In the genomic region with DNA sequence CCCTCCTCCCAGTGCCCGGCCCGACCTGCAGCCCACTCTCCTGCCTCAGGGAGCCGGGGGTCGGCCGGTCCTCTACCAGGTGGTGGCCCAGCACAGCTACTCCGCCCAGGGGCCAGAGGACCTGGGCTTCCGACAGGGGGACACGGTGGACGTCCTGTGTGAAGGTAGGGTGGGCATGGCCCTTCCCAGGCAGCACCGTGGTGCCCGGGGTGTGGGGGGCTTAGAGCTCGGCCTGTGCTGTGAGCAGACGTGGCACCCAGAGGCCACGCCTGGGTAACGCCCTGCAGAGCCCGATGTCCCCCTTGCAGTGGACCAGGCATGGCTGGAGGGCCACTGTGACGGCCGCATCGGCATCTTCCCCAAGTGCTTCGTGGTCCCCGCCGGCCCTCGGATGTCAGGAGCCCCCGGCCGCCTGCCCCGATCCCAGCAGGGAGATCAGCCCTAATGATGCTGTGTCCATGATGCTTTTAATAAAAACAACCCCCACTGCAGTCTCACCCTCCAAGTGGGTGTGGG, we compare ENCODE assay signal across 23 cellular contexts. TPM values are rescaled to one million over a fixed set of nuclear protein-coding genes. Genes with fewer than 3 reads are reported as not detected.
DNase-seq lines count a peak whose midpoint lies in the region; ATAC-seq and TF ChIP-seq lines count a peak whose summit lies in the region.
"Had no signal": no experiment of that assay in that cellular context is flagged by ENCODE, and none has a peak within 500 bp of the region (broad histone marks: within the 10 kb centered on the region; RNA-seq: fewer than 3 reads in every experiment).

No MANE protein-coding gene starts in this region.

- no peaks in the 10 kb centered on the region for H3K27me3 Mint-ChIP-seq in activated naive CD8-positive, alpha-beta T cell treated with anti-CD3 and anti-CD28 coated beads, Interleukin-2, amount 10 ng/mL, durations not matched to agents 7 days and 5 days
- no peaks in the 10 kb centered on the region for H3K27me3 Mint-ChIP-seq in activated naive CD8-positive, alpha-beta T cell treated with anti-CD3 and anti-CD28 coated beads, Interleukin-2, amount 50 U/mL, for 24 hours
- H3K27me3 Mint-ChIP-seq: CD4-positive, CD25-positive, alpha-beta regulatory T cell had no signal

- no peaks in the 10 kb centered on the region for H3K9me3 Mint-ChIP-seq in activated naive CD8-positive, alpha-beta T cell treated with anti-CD3 and anti-CD28 coated beads, Interleukin-2, amount 10 ng/mL, durations not matched to agents 7 days and 5 days
- H3K9me3 Mint-ChIP-seq in activated naive CD8-positive, alpha-beta T cell treated with anti-CD3 and anti-CD28 coated beads, Interleukin-2, amount 50 U/mL, for 24 hours, result no peaks in the 10 kb centered on the region
- H3K9me3 Mint-ChIP-seq: CD4-positive, CD25-positive, alpha-beta regulatory T cell had no signal

- H3K4me3 ChIP-seq in HEK293 (ENCODE audit: low read depth, low read length), result no peak overlapping the region
- no peak overlapping the region for H3K4me3 ChIP-seq in right cardiac atrium (ENCODE audit: low read length)
- H3K4me3 ChIP-seq in spleen, result no peak overlapping the region
- H3K4me3 ChIP-seq: HAP-1, MG63, SK-N-MC had no signal

- H3K27ac ChIP-seq in HEK293 (ENCODE audit: extremely low read depth, low read depth, low read length), result no peak overlapping the region
- H3K27ac ChIP-seq in right cardiac atrium (ENCODE audit: low read length), result no peak overlapping the region
- H3K27ac ChIP-seq in spleen, result no peak overlapping the region
- H3K27ac ChIP-seq: SK-N-MC had no signal

- 89% methylated on average over 26 of the region's 26 CpGs for WGBS in right cardiac atrium
- WGBS in spleen, 5 donors, result 86 to 95% (median 94%) methylated on average over 4 to 26 of the region's 26 CpGs

- no peaks in the 10 kb centered on the region for H3K36me3 Mint-ChIP-seq in activated naive CD8-positive, alpha-beta T cell treated with anti-CD3 and anti-CD28 coated beads, Interleukin-2, amount 10 ng/mL, durations not matched to agents 7 days and 5 days
- no peaks in the 10 kb centered on the region for H3K36me3 Mint-ChIP-seq in activated naive CD8-positive, alpha-beta T cell treated with anti-CD3 and anti-CD28 coated beads, Interleukin-2, amount 50 U/mL, for 24 hours (ENCODE audit: low read depth)
- H3K36me3 Mint-ChIP-seq: CD4-positive, CD25-positive, alpha-beta regulatory T cell had no signal

- H3K4me1 ChIP-seq in HEK293 (ENCODE audit: control insufficient read depth, insufficient read depth, low read length) (no peaks in the 10 kb centered on the region), right cardiac atrium (ENCODE audit: control insufficient read depth, insufficient read depth, low read length) (no peaks in the 10 kb centered on the region), spleen (peaks cover 0 to 50% (median 9%) of the 10 kb centered on the region in 6 donors)

- TF ChIP-seq POLR2A in spleen (IDR thresholded peaks at IDR 0.05), result no peak
- no peak for TF ChIP-seq POLR2A in erythroblast (IDR thresholded peaks at IDR 0.05; ENCODE audit: low read length)

- DNase-seq in activated naive CD8-positive, alpha-beta T cell treated with anti-CD3 and anti-CD28 coated beads, Interleukin-2, amount 10 ng/mL, durations not matched to agents 7 days and 5 days, result peak; percentile 27
- no peak for DNase-seq in activated naive CD8-positive, alpha-beta T cell treated with anti-CD3 and anti-CD28 coated beads, Interleukin-2, amount 50 U/mL, for 24 hours
- DNase-seq in right cardiac atrium, result peak in 2 of 3 donors; percentile 42 to 48
- DNase-seq in spleen, result peak; percentile 64
- no peak for DNase-seq in DMS 273 (lab: John Stamatoyannopoulos, UW; ENCODE audit: unreplicated experiment)
- no peak for DNase-seq in erythroblast (lab: John Stamatoyannopoulos, UW)
- DNase-seq: AML-193; CD4-positive, CD25-positive, alpha-beta regulatory T cell; COR-L47; DMS 273 treated with DMSO at 0.1 percent for 48 hours; DND-41; MG63; NCI-H1694 treated with DMSO at 0.1 percent for 48 hours; NCI-H446; NCI-H526; SHP77 treated with DMSO at 0.1 percent for 48 hours; SW 1271 had no signal

- ATAC-seq in activated naive CD8-positive, alpha-beta T cell treated with anti-CD3 and anti-CD28 coated beads, Interleukin-2, amount 10 ng/mL, durations not matched to agents 7 days and 5 days (ENCODE audit: low read depth), result no peak
- no peak for ATAC-seq in activated naive CD8-positive, alpha-beta T cell treated with anti-CD3 and anti-CD28 coated beads, Interleukin-2, amount 50 U/mL, for 24 hours
- ATAC-seq in right cardiac atrium (no peak), HG02852 (IDR thresholded peaks at IDR 0.05; ENCODE audit: unreplicated experiment) (no peak)

- H3K9me3 ChIP-seq in HEK293 (ENCODE audit: control insufficient read depth, insufficient read depth, low read depth, low read length), result no peaks in the 10 kb centered on the region
- H3K9me3 ChIP-seq in right cardiac atrium (ENCODE audit: control insufficient read depth, low read length), result no peaks in the 10 kb centered on the region
- no peaks in the 10 kb centered on the region for H3K9me3 ChIP-seq in spleen
- H3K9me3 ChIP-seq: HAP-1, MG63 had no signal

- TF ChIP-seq CTCF in HEK293 (tag by site-specific recombination; IDR thresholded peaks at IDR 0.05) (no peak), spleen (IDR thresholded peaks at IDR 0.05 in 8 of 11, conservative IDR thresholded peaks at IDR 0.05 in 3 of 11) (no peak)

- no peak overlapping the region for H3K4me3 Mint-ChIP-seq in activated naive CD8-positive, alpha-beta T cell treated with anti-CD3 and anti-CD28 coated beads, Interleukin-2, amount 10 ng/mL, durations not matched to agents 7 days and 5 days
- no peak overlapping the region for H3K4me3 Mint-ChIP-seq in activated naive CD8-positive, alpha-beta T cell treated with anti-CD3 and anti-CD28 coated beads, Interleukin-2, amount 50 U/mL, for 24 hours
- H3K4me3 Mint-ChIP-seq: CD4-positive, CD25-positive, alpha-beta regulatory T cell had no signal

- POLR2A ChIA-PET in activated naive CD8-positive, alpha-beta T cell treated with anti-CD3 and anti-CD28 coated beads, Interleukin-2, amount 10 ng/mL, durations not matched to agents 7 days and 5 days (lab: Charles Lee), result interaction anchor here (1.2 to 1.5 kb wide), 2 partner anchors 10 to 11 kb away, joined by 3 to 5 read pairs; partner anchors contain the start of genes EXD3 and NOXA1
- POLR2A ChIA-PET in HEK293 (lab: Yijun Ruan, JAX), result interaction anchor here (1.2 kb wide), 1 partner anchor 11 kb away, joined by 5 read pairs; the partner anchor contains the start of genes EXD3 and NOXA1

- intact Hi-C loops in right cardiac atrium (cut with DNase I), result no loop called here
- intact Hi-C loops in spleen (cut with DNase I; ENCODE audit: low total_unique reads), result no loop called here

- H3K27ac Mint-ChIP-seq in activated naive CD8-positive, alpha-beta T cell treated with anti-CD3 and anti-CD28 coated beads, Interleukin-2, amount 10 ng/mL, durations not matched to agents 7 days and 5 days, result no peak overlapping the region
- no peak overlapping the region for H3K27ac Mint-ChIP-seq in activated naive CD8-positive, alpha-beta T cell treated with anti-CD3 and anti-CD28 coated beads, Interleukin-2, amount 50 U/mL, for 24 hours
- H3K27ac Mint-ChIP-seq: CD4-positive, CD25-positive, alpha-beta regulatory T cell had no signal

- CTCF ChIA-PET in HEK293 (lab: Yijun Ruan, JAX), result no interaction called here

- H3K36me3 ChIP-seq in HEK293 (ENCODE audit: control insufficient read depth in 2 of 2, insufficient read depth in 1 of 2, low read length in 2 of 2) (no peaks in the 10 kb centered on the region), spleen (no peaks in the 10 kb centered on the region)
- H3K36me3 ChIP-seq: HAP-1, MG63 had no signal

- H3K4me1 Mint-ChIP-seq in activated naive CD8-positive, alpha-beta T cell treated with anti-CD3 and anti-CD28 coated beads, Interleukin-2, amount 10 ng/mL, durations not matched to agents 7 days and 5 days, result no peaks in the 10 kb centered on the region
- no peaks in the 10 kb centered on the region for H3K4me1 Mint-ChIP-seq in activated naive CD8-positive, alpha-beta T cell treated with anti-CD3 and anti-CD28 coated beads, Interleukin-2, amount 50 U/mL, for 24 hours
- H3K4me1 Mint-ChIP-seq: CD4-positive, CD25-positive, alpha-beta regulatory T cell had no signal

- no peaks in the 10 kb centered on the region for H3K27me3 ChIP-seq in right cardiac atrium (ENCODE audit: control insufficient read depth, insufficient read depth)
- H3K27me3 ChIP-seq in spleen (replicated peaks in 1 of 7), result peaks cover 0 to 82% (median 3%) of the 10 kb centered on the region in 7 donors
- H3K27me3 ChIP-seq: MG63 had no signal

TF ChIP-seq in HEK293, 187 proteins besides CTCF, POLR2A, EP300 and RAD21:
- TF ChIP-seq ZNF112 (tag by site-specific recombination; IDR thresholded peaks at IDR 0.05) (no peak), KLF8 (tag by site-specific recombination; IDR thresholded peaks at IDR 0.05) (0 out of 2 replicates have a peak, but pooled peaks have one; percentile 4)

RNA-seq across cellular contexts. Expression of gene ENTPD8, which starts 7.2 kb away (rescaled TPM):
- not detected for total RNA-seq in activated naive CD8-positive, alpha-beta T cell treated with anti-CD3 and anti-CD28 coated beads, Interleukin-2, amount 10 ng/mL, durations not matched to agents 7 days and 5 days
- total RNA-seq in right cardiac atrium, result not detected
- not detected for polyA plus RNA-seq in right cardiac atrium
- under 1 TPM in 3 of 7 donors, not detected in 4; 0.26 to 0.37 (median 0.28) TPM for total RNA-seq in spleen
- polyA plus RNA-seq in spleen, result under 1 TPM; 0.07 to 0.10 (median 0.09) TPM
- total RNA-seq: CD4-positive, CD25-positive, alpha-beta regulatory T cell; LHCN-M2 had no signal
- polyA plus RNA-seq: AG04450; CD4-positive, CD25-positive, alpha-beta regulatory T cell had no signal

RNA-seq across cellular contexts. Expression of gene NOXA1, which starts 10.8 kb away (rescaled TPM):
- 1 to 10 TPM; 2.8 to 3.7 TPM for total RNA-seq in activated naive CD8-positive, alpha-beta T cell treated with anti-CD3 and anti-CD28 coated beads, Interleukin-2, amount 10 ng/mL, durations not matched to agents 7 days and 5 days
- total RNA-seq in right cardiac atrium (1 to 10 TPM; 3.1 to 7.5 (median 4.5) TPM), spleen (10 to 100 TPM in 2 of 7 donors, 1 to 10 TPM in 5; 1.9 to 15.0 (median 5.3) TPM)
- polyA plus RNA-seq in right cardiac atrium (4.3 TPM), spleen (10 to 100 TPM in 1 of 3 donors, 1 to 10 TPM in 2; 3.2 to 10.7 (median 7.8) TPM)

RNA-seq across cellular contexts. Expression of gene EXD3, which starts 11.0 kb away (rescaled TPM):
- total RNA-seq in activated naive CD8-positive, alpha-beta T cell treated with anti-CD3 and anti-CD28 coated beads, Interleukin-2, amount 10 ng/mL, durations not matched to agents 7 days and 5 days, result 10 to 100 TPM; 23.4 to 24.7 TPM
- total RNA-seq in right cardiac atrium (10 to 100 TPM in 2 of 4 donors, 1 to 10 TPM in 2; 7.9 to 13.4 (median 11.1) TPM), spleen (10 to 100 TPM; 14.5 to 52.8 (median 29.8) TPM)
- polyA plus RNA-seq in right cardiac atrium (14.6 TPM), spleen (10 to 100 TPM; 15.6 to 62.3 (median 43.4) TPM)

RNA-seq across cellular contexts. Expression of gene NSMF, which starts 25.2 kb away (rescaled TPM):
- total RNA-seq in activated naive CD8-positive, alpha-beta T cell treated with anti-CD3 and anti-CD28 coated beads, Interleukin-2, amount 10 ng/mL, durations not matched to agents 7 days and 5 days, result 10 to 100 TPM; 54.3 to 58.4 TPM
- 10 to 100 TPM; 12.4 to 21.5 (median 18.6) TPM for total RNA-seq in right cardiac atrium
- polyA plus RNA-seq in right cardiac atrium, result 25.5 TPM
- total RNA-seq in spleen, result 10 to 100 TPM; 21.8 to 39.0 (median 25.5) TPM
- 10 to 100 TPM; 21.8 to 49.3 (median 26.7) TPM for polyA plus RNA-seq in spleen

Comparison
In these comparisons a context has a peak if more than half of its experiments do, and no peak if none do; other contexts are left out.
1. DNase-seq: peak in activated naive CD8-positive, alpha-beta T cell treated with anti-CD3 and anti-CD28 coated beads, Interleukin-2, amount 10 ng/mL, durations not matched to agents 7 days and 5 days (single experiment), right cardiac atrium (2 of 3) and spleen (single experiment); none in activated naive CD8-positive, alpha-beta T cell treated with anti-CD3 and anti-CD28 coated beads, Interleukin-2, amount 50 U/mL, for 24 hours (single experiment), DMS 273 (single experiment) and erythroblast (0 of 2).